Comparison of ENCODE assay signal across 29 cellular contexts in genomic region chr7:99339595-99339994, GRCh38.
"Had no signal": no experiment of that assay in that cellular context is flagged by ENCODE, and none has a peak within 500 bp of the region (broad histone marks: within the 10 kb centered on the region; RNA-seq: fewer than 3 reads in every experiment).

No MANE protein-coding gene starts in this region.

- H3K4me1 Mint-ChIP-seq: activated B cell treated with CpG ODN at 0.5 μM for 24 hours; brain; endodermal cell; stimulated activated memory B cell treated with anti-CD40 and anti-IgM and Interleukin-4, amounts not matched to agents 10 μg/mL and 1 μg/mL and 100 μg/mL, for 72 hours; stimulated activated naive CD8-positive, alpha-beta T cell treated with anti-CD3 and anti-CD28 coated beads, Interleukin-15, amount 100 ng/mL, for 72 hours had no signal

- H3K4me3 ChIP-seq: cardiac muscle cell, esophagus muscularis mucosa, heart right ventricle, left lung, lower lobe of right lung, mucosa of descending colon, right atrium auricular region, smooth muscle cell, thyroid gland, upper lobe of right lung had no signal

- H3K9me3 ChIP-seq: esophagus muscularis mucosa, heart right ventricle, left lung, lower lobe of right lung, mucosa of descending colon, right atrium auricular region, thyroid gland, upper lobe of right lung had no signal

- H3K9me3 Mint-ChIP-seq: activated B cell treated with CpG ODN at 0.5 μM for 24 hours; brain; endodermal cell; natural killer cell treated with Interleukin-12 subunit alpha and Interleukin-12 subunit beta and Interleukin-15 and Interleukin-18, amount 100 ng/mL, for 72 hours; stimulated activated memory B cell treated with anti-CD40 and anti-IgM and Interleukin-4, amounts not matched to agents 10 μg/mL and 1 μg/mL and 100 μg/mL, for 72 hours; stimulated activated naive CD8-positive, alpha-beta T cell treated with anti-CD3 and anti-CD28 coated beads, Interleukin-15, amount 100 ng/mL, for 72 hours had no signal

- H3K4me1 ChIP-seq: foreskin keratinocyte, left lung, right atrium auricular region, thyroid gland, upper lobe of right lung had no signal

- H3K4me3 Mint-ChIP-seq: activated B cell treated with CpG ODN at 0.5 μM for 24 hours; brain; endodermal cell; natural killer cell treated with Interleukin-12 subunit alpha and Interleukin-12 subunit beta and Interleukin-15 and Interleukin-18, amount 100 ng/mL, for 72 hours; stimulated activated memory B cell treated with anti-CD40 and anti-IgM and Interleukin-4, amounts not matched to agents 10 μg/mL and 1 μg/mL and 100 μg/mL, for 72 hours; stimulated activated naive CD8-positive, alpha-beta T cell treated with anti-CD3 and anti-CD28 coated beads, Interleukin-15, amount 100 ng/mL, for 72 hours had no signal

- H3K27ac ChIP-seq: cardiac muscle cell, esophagus muscularis mucosa, foreskin keratinocyte, left lung, lower lobe of right lung, right atrium auricular region, thyroid gland, upper lobe of right lung had no signal

- H3K27ac Mint-ChIP-seq: activated B cell treated with CpG ODN at 0.5 μM for 24 hours; brain; endodermal cell; stimulated activated memory B cell treated with anti-CD40 and anti-IgM and Interleukin-4, amounts not matched to agents 10 μg/mL and 1 μg/mL and 100 μg/mL, for 72 hours; stimulated activated naive CD8-positive, alpha-beta T cell treated with anti-CD3 and anti-CD28 coated beads, Interleukin-15, amount 100 ng/mL, for 72 hours had no signal

- DNase-seq: activated B cell treated with CpG ODN at 0.5 μM for 24 hours; activated CD4-positive, alpha-beta T cell treated with anti-CD3 and anti-CD28 coated beads, Interleukin-2, amount 50 U/mL, for 1 hour; activated gamma-delta T cell treated with Interleukin-2 at 50 U/mL for 16 hours; activated naive CD4-positive, alpha-beta T cell treated with anti-CD3 and anti-CD28 coated beads, Interleukin-2, amount 50 U/mL, for 16 hours; aorta; cerebellar nuclear complex; endodermal cell; foreskin keratinocyte; heart right ventricle; kidney glomerular epithelial cell; left lung; lower lobe of right lung; mesendoderm; mucosa of descending colon; stimulated activated CD4-positive, alpha-beta T cell treated with anti-CD3 and anti-CD28 coated beads, Interleukin-1b, Interleukin-23, amount 100 ng/mL, for 48 hours; stimulated activated CD4-positive, alpha-beta T cell treated with anti-CD3 and anti-CD28 coated beads, Interleukin-4, amount 100 ng/mL, for 4 hours; stimulated activated CD8-positive, alpha-beta memory T cell treated with anti-CD3 and anti-CD28 coated beads, Interleukin-4, amount 100 ng/mL, for 48 hours; stimulated activated naive CD8-positive, alpha-beta T cell treated with anti-CD3 and anti-CD28 coated beads, Interleukin-15, amount 100 ng/mL, for 72 hours; substantia nigra; T-helper 2 cell; thyroid gland; upper lobe of right lung had no signal

- H3K27me3 ChIP-seq: cardiac muscle cell, esophagus muscularis mucosa, foreskin keratinocyte, heart right ventricle, left lung, right atrium auricular region, thyroid gland, upper lobe of right lung had no signal

- H3K27me3 Mint-ChIP-seq: activated B cell treated with CpG ODN at 0.5 μM for 24 hours; brain; natural killer cell treated with Interleukin-12 subunit alpha and Interleukin-12 subunit beta and Interleukin-15 and Interleukin-18, amount 100 ng/mL, for 72 hours; stimulated activated memory B cell treated with anti-CD40 and anti-IgM and Interleukin-4, amounts not matched to agents 10 μg/mL and 1 μg/mL and 100 μg/mL, for 72 hours; stimulated activated naive CD8-positive, alpha-beta T cell treated with anti-CD3 and anti-CD28 coated beads, Interleukin-15, amount 100 ng/mL, for 72 hours had no signal

- H3K4me2 ChIP-seq: smooth muscle cell had no signal

- ATAC-seq: foreskin keratinocyte; left lung; lower lobe of right lung; mucosa of descending colon; natural killer cell treated with Interleukin-12 subunit alpha and Interleukin-12 subunit beta and Interleukin-15 and Interleukin-18, amount 100 ng/mL, for 72 hours; stimulated activated memory B cell treated with anti-CD40 and anti-IgM and Interleukin-4, amounts not matched to agents 10 μg/mL and 1 μg/mL and 100 μg/mL, for 72 hours; stimulated activated naive CD8-positive, alpha-beta T cell treated with anti-CD3 and anti-CD28 coated beads, Interleukin-15, amount 100 ng/mL, for 72 hours; upper lobe of right lung had no signal
